In the genomic region with DNA sequence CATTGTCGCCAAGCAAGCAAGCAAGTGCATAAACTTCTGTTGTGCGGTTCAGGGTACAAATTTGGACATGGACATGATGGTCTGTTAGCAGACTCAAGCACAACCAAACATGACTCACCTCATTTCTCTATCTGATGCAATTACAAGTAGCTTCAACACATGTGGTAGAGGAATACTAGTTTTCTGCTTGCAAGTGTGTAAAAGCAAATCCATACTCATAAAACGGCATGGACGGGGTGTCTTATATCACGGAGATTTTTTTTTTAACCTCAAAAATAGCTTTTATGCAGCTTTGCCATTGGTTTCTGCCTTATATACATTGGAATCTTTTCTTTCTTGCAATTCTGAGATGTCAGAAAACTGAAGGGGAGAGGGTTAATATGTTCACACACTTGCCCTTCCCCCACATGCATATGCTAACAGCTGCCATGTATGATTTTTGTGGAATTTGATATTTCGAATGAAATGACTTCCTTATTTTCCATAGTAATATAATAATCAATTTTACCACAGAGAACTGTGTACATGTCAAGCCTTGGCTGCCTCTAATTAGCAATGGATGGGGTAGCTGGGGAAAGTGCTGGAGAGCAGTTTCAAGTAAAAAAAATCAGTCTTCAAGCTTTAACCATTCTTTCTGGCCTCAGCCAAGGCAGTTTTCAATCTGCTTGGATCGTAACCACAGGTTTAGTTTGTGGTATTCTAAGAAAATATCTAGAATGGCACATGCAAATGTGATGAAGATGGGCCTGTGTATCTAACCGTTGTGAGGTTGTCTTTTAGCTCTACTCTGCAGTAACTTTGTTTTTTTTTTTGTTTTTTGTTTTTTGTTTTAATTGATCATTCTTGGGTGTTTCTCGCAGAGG, we compare ENCODE assay signal across 10 cellular contexts.
DNase-seq lines count a peak whose midpoint lies in the region; ATAC-seq and TF ChIP-seq lines count a peak whose summit lies in the region.
"Had no signal": no experiment of that assay in that cellular context is flagged by ENCODE, and none has a peak within 500 bp of the region (broad histone marks: within the 10 kb centered on the region; RNA-seq: fewer than 3 reads in every experiment).

No MANE protein-coding gene starts in this region.

- no peaks in the 10 kb centered on the region for H3K36me3 Mint-ChIP-seq in natural killer cell treated with Interleukin-12 subunit alpha and Interleukin-12 subunit beta and Interleukin-15 and Interleukin-18, amount 100 ng/mL, for 72 hours
- H3K36me3 Mint-ChIP-seq in natural killer cell: no peaks in the 10 kb centered on the region

- TF ChIP-seq POLR2A in testis (IDR thresholded peaks at IDR 0.05) (no peak), spleen (IDR thresholded peaks at IDR 0.05) (no peak)

- H3K4me3 ChIP-seq in WERI-Rb-1 (ENCODE audit: low read depth, low read length): no peak overlapping the region
- peak overlapping the region in 9 of 10 donors; percentile 15 to 48 (median 42) for H3K4me3 ChIP-seq in heart right ventricle
- H3K4me3 ChIP-seq in testis: no peak overlapping the region
- H3K4me3 ChIP-seq in dorsolateral prefrontal cortex: no peak overlapping the region
- no peak overlapping the region for H3K4me3 ChIP-seq in spleen

- peak overlapping the region; percentile 43 for H3K27ac ChIP-seq in WERI-Rb-1
- H3K27ac ChIP-seq in heart right ventricle: peak overlapping the region; percentile 59 to 92 (median 84)
- no peak overlapping the region for H3K27ac ChIP-seq in testis
- H3K27ac ChIP-seq in dorsolateral prefrontal cortex: no peak overlapping the region
- H3K27ac ChIP-seq in spleen: no peak overlapping the region

- DNase-seq in natural killer cell treated with Interleukin-12 subunit alpha and Interleukin-12 subunit beta and Interleukin-15 and Interleukin-18, amount 100 ng/mL, for 72 hours (ENCODE audit: low spot score): no peak
- DNase-seq in natural killer cell (no peak), WERI-Rb-1 (no peak), heart right ventricle (no peak), testis (no peak), dorsolateral prefrontal cortex (no peak), spleen (no peak), DMS 273 treated with DMSO at 0.1 percent for 48 hours (lab: John Stamatoyannopoulos, UW) (no peak)
- DNase-seq: activated effector memory CD4-positive, alpha-beta T cell treated with Interleukin-2 at 50 U/mL for 16 hours; left cardiac atrium had no signal

- 46 to 69% methylated on average over 9 of the region's 9 CpGs for WGBS in heart right ventricle, 2 donors
- whole genome bisulfite sequencing in testis, 2 donors: 85 to 87% methylated on average over 9 of the region's 9 CpGs
- WGBS in spleen, 5 donors: 72 to 86% (median 83%) methylated on average over 9 of the region's 9 CpGs

- H3K9me3 ChIP-seq in WERI-Rb-1 (ENCODE audit: severe bottlenecking) (no peaks in the 10 kb centered on the region), heart right ventricle (no peaks in the 10 kb centered on the region), testis (no peaks in the 10 kb centered on the region), spleen (no peaks in the 10 kb centered on the region)

- peaks cover 11 to 17% of the 10 kb centered on the region in 2 donors for H3K27me3 Mint-ChIP-seq in natural killer cell treated with Interleukin-12 subunit alpha and Interleukin-12 subunit beta and Interleukin-15 and Interleukin-18, amount 100 ng/mL, for 72 hours
- H3K27me3 Mint-ChIP-seq in natural killer cell (ENCODE audit: low read depth in 2 of 2): peaks cover 11 to 21% of the 10 kb centered on the region in 2 donors

- H3K27me3 ChIP-seq in WERI-Rb-1 (ENCODE audit: insufficient read depth, low read depth, severe bottlenecking) (no peaks in the 10 kb centered on the region), heart right ventricle (peaks cover 0 to 3% (median 0%) of the 10 kb centered on the region in 7 donors), testis (no peaks in the 10 kb centered on the region), dorsolateral prefrontal cortex (peaks cover 0 to 4% (median 0%) of the 10 kb centered on the region in 45 donors), spleen (replicated peaks in 1 of 7) (peaks cover 0 to 23% (median 0%) of the 10 kb centered on the region in 7 donors)

- H3K4me1 ChIP-seq in heart right ventricle (peaks cover 0 to 44% (median 11%) of the 10 kb centered on the region in 9 donors), testis (no peaks in the 10 kb centered on the region), spleen (no peaks in the 10 kb centered on the region)

- H3K4me3 Mint-ChIP-seq in natural killer cell treated with Interleukin-12 subunit alpha and Interleukin-12 subunit beta and Interleukin-15 and Interleukin-18, amount 100 ng/mL, for 72 hours: peak overlapping the region; percentile 12
- H3K4me3 Mint-ChIP-seq in natural killer cell: no peak overlapping the region

- H3K36me3 ChIP-seq in WERI-Rb-1 (no peaks in the 10 kb centered on the region), heart right ventricle (no peaks in the 10 kb centered on the region), testis (ENCODE audit: low read depth, missing control alignments) (no peaks in the 10 kb centered on the region), spleen (no peaks in the 10 kb centered on the region)

- peaks cover 0 to 10% of the 10 kb centered on the region in 2 donors for H3K4me1 Mint-ChIP-seq in natural killer cell treated with Interleukin-12 subunit alpha and Interleukin-12 subunit beta and Interleukin-15 and Interleukin-18, amount 100 ng/mL, for 72 hours (ENCODE audit: low read depth in 2 of 2)
- H3K4me1 Mint-ChIP-seq in natural killer cell: no peaks in the 10 kb centered on the region

- intact Hi-C loops in natural killer cell (cut with micrococcal nuclease): no loop called here
- intact Hi-C loops in heart right ventricle (cut with DNase I): no loop called here
- intact Hi-C loops in testis (cut with DNase I; ENCODE audit: low total_unique reads): no loop called here
- intact Hi-C loops in dorsolateral prefrontal cortex (cut with DNase I): no loop called here
- intact Hi-C loops in spleen (cut with DNase I; ENCODE audit: low total_unique reads): no loop called here

- TF ChIP-seq CTCF in natural killer cell (IDR thresholded peaks at IDR 0.05) (no peak), WERI-Rb-1 (IDR thresholded peaks at IDR 0.05; ENCODE audit: low read depth, low read length) (no peak), heart right ventricle (IDR thresholded peaks at IDR 0.05) (no peak), testis (IDR thresholded peaks at IDR 0.05) (no peak), dorsolateral prefrontal cortex (IDR thresholded peaks at IDR 0.05 in 54 of 56, conservative IDR thresholded peaks at IDR 0.05 in 2 of 56; ENCODE audit: low read depth in 1 of 56, partially characterized antibody in 56 of 56) (no peak), spleen (IDR thresholded peaks at IDR 0.05 in 8 of 11, conservative IDR thresholded peaks at IDR 0.05 in 3 of 11) (no peak)

- peak in 1 of 2 donors; percentile 73 for ATAC-seq in natural killer cell treated with Interleukin-12 subunit alpha and Interleukin-12 subunit beta and Interleukin-15 and Interleukin-18, amount 100 ng/mL, for 72 hours
- ATAC-seq in natural killer cell (no peak), heart right ventricle (peak in 2 of 8 donors; percentile 19 to 45)

- no peaks in the 10 kb centered on the region for H3K9me3 Mint-ChIP-seq in natural killer cell treated with Interleukin-12 subunit alpha and Interleukin-12 subunit beta and Interleukin-15 and Interleukin-18, amount 100 ng/mL, for 72 hours
- no peaks in the 10 kb centered on the region for H3K9me3 Mint-ChIP-seq in natural killer cell

- peak overlapping the region in 1 of 2 donors; percentile 30 for H3K27ac Mint-ChIP-seq in natural killer cell treated with Interleukin-12 subunit alpha and Interleukin-12 subunit beta and Interleukin-15 and Interleukin-18, amount 100 ng/mL, for 72 hours
- no peak overlapping the region for H3K27ac Mint-ChIP-seq in natural killer cell

Comparison
In these comparisons a context has a peak if more than half of its experiments do, and no peak if none do; other contexts are left out.
1. H3K27ac ChIP-seq: peak in WERI-Rb-1 (single experiment) and heart right ventricle (10 of 10); none in testis (0 of 2), dorsolateral prefrontal cortex (0 of 59) and spleen (0 of 8).
2. H3K4me3 ChIP-seq: peak in heart right ventricle (9 of 10); none in WERI-Rb-1 (single experiment), testis (0 of 2), dorsolateral prefrontal cortex (0 of 59) and spleen (0 of 8).